ENCODE assay signal across 8 cellular contexts in genomic region chr1:160779662-160780397, GRCh38. TPM values are rescaled to one million over a fixed set of nuclear protein-coding genes. Genes with fewer than 3 reads are reported as not detected.
A peak's percentile ranks its signal among the peaks of the same experiment; 100 is the strongest.
DNase-seq lines count a peak whose midpoint lies in the region; ATAC-seq and TF ChIP-seq lines count a peak whose summit lies in the region.

No MANE protein-coding gene starts in this region.

- BruUV-seq in Caco-2 (replicated peaks; lab: Mats Ljungman, UMichigan): no TSS peak

- WGBS in right lobe of liver (ENCODE audit: insufficient coverage, low coverage, low lambda C conversion rate, missing lambda C conversion rate): 86% methylated on average over 5 of the region's 18 CpGs

- DNase-seq in Caco-2 (peak; percentile 62 to 64), HEK293T (ENCODE audit: extremely low spot score) (peak; percentile 66), right lobe of liver (no peak), NCI-H146 (lab: John Stamatoyannopoulos, UW) (no peak)
- DNase-seq in activated CD4-positive, alpha-beta T cell treated with anti-CD3 and anti-CD28 coated beads, Interleukin-2, amount 50 U/mL, for 1 hour: peak; percentile 46
- no peak for DNase-seq in activated CD4-positive, CD25-positive, alpha-beta regulatory T cell treated with anti-CD3 and anti-CD28 coated beads, Interleukin-2, amount 50 U/mL, for 72 hours

- no peaks in the 10 kb centered on the region for H3K27me3 ChIP-seq in Caco-2 (replicated peaks; ENCODE audit: control insufficient read depth, insufficient read depth, low read length)
- H3K27me3 ChIP-seq in right lobe of liver: no peaks in the 10 kb centered on the region

- H3K4me1 ChIP-seq in Caco-2: peaks cover 20% of the 10 kb centered on the region
- H3K4me1 ChIP-seq in right lobe of liver: no peaks in the 10 kb centered on the region

- no peaks in the 10 kb centered on the region for H3K36me3 Mint-ChIP-seq in Caco-2 (ENCODE audit: insufficient read depth, unreplicated experiment)

- TF ChIP-seq POLR2A in right lobe of liver (IDR thresholded peaks at IDR 0.05): no peak

- H3K36me3 ChIP-seq in Caco-2 (ENCODE audit: control insufficient read depth, insufficient read depth, low read length) (no peaks in the 10 kb centered on the region; the same call in 1 of the 2 replicates), right lobe of liver (no peaks in the 10 kb centered on the region)

- CTCF ChIA-PET in Caco-2 (lab: Charles Lee) (interaction anchor here (1.6 kb wide), 1 partner anchor 14 kb away, joined by 4 read pairs; no protein-coding TSS in a partner anchor), HEK293T (lab: Yijun Ruan, JAX) (interaction anchor here (0.6 to 1.4 kb wide), 5 partner anchors 36 to 174 kb away, joined by 3 to 7 read pairs (median 3); partner anchors contain the start of gene ITLN2)

- POLR2A ChIA-PET in Caco-2 (lab: Charles Lee) (no interaction called here), HEK293T (lab: Yijun Ruan, JAX) (no interaction called here)

- ATAC-seq in right lobe of liver: peak in 2 of 4 donors; percentile 11 to 35
- ATAC-seq in HG02642 (IDR thresholded peaks at IDR 0.05; ENCODE audit: poor library complexity, unreplicated experiment): no peak
- ATAC-seq in GM19328 (IDR thresholded peaks at IDR 0.05; ENCODE audit: unreplicated experiment): no peak

- no peak overlapping the region for H3K27ac Mint-ChIP-seq in Caco-2 (ENCODE audit: unreplicated experiment)

- H3K4me1 Mint-ChIP-seq in Caco-2 (ENCODE audit: low read depth, unreplicated experiment): peaks cover 14% of the 10 kb centered on the region

- TF ChIP-seq CTCF in Caco-2 (IDR thresholded peaks at IDR 0.05; ENCODE audit: insufficient read depth in 1 of 2, low read depth in 1 of 2, low read length in 1 of 2, severe bottlenecking in 1 of 2, unreplicated experiment in 1 of 2) (peak; percentile 32 to 49), right lobe of liver (IDR thresholded peaks at IDR 0.05) (peak; percentile 6 to 31 (median 26))

- H3K4me3 ChIP-seq in Caco-2 (ENCODE audit: low read depth, low read length) (no peak overlapping the region), right lobe of liver (no peak overlapping the region)

- no peak overlapping the region for H3K4me3 Mint-ChIP-seq in Caco-2 (ENCODE audit: unreplicated experiment)

- H3K9me3 Mint-ChIP-seq in Caco-2 (ENCODE audit: unreplicated experiment): no peaks in the 10 kb centered on the region

- no peak overlapping the region for H3K27ac ChIP-seq in right lobe of liver

- H3K27me3 Mint-ChIP-seq in Caco-2 (ENCODE audit: insufficient read depth, unreplicated experiment): no peaks in the 10 kb centered on the region

- H3K9me3 ChIP-seq in Caco-2 (no peaks in the 10 kb centered on the region), right lobe of liver (no peaks in the 10 kb centered on the region)

- intact Hi-C loops in Caco-2 (cut with micrococcal nuclease; ENCODE audit: unreplicated experiment) (loop anchor here (2.0 kb wide), 1 partner anchor 53 kb away; no protein-coding TSS in a partner anchor), right lobe of liver (cut with DNase I) (no loop called here)

TF ChIP-seq in HEK293T, 16 proteins besides CTCF, POLR2A, EP300 and RAD21:
- TF ChIP-seq L3MBTL2 (conservative IDR thresholded peaks at IDR 0.05): no peak
- TF ChIP-seq TARDBP (IDR thresholded peaks at IDR 0.05): no peak
- TF ChIP-seq HDGF (IDR thresholded peaks at IDR 0.05; ENCODE audit: borderline replicate concordance): no peak
- no peak for TF ChIP-seq ELF4 (IDR thresholded peaks at IDR 0.05)
- TF ChIP-seq PKNOX1 (IDR thresholded peaks at IDR 0.05): no peak
- TF ChIP-seq FOXA1 (IDR thresholded peaks at IDR 0.05): no peak
- no peak for TF ChIP-seq ZNF384 (IDR thresholded peaks at IDR 0.05)
- no peak for TF ChIP-seq ARNT (IDR thresholded peaks at IDR 0.05)
- no peak for TF ChIP-seq BHLHE40 (IDR thresholded peaks at IDR 0.05; ENCODE audit: borderline replicate concordance)
- no peak for TF ChIP-seq NFRKB (IDR thresholded peaks at IDR 0.05)
- TF ChIP-seq SP1 (IDR thresholded peaks at IDR 0.05): no peak
- no peak for TF ChIP-seq CTBP1 (IDR thresholded peaks at IDR 0.05; ENCODE audit: borderline replicate concordance)
- TF ChIP-seq FOXM1 (IDR thresholded peaks at IDR 0.05; ENCODE audit: borderline replicate concordance): no peak
- no peak for TF ChIP-seq FOXK2 (IDR thresholded peaks at IDR 0.05)

RNA-seq across cellular contexts. Expression of gene LY9, which starts 16.1 kb away (rescaled TPM):
- total RNA-seq in Caco-2 (2022) (not detected in 2 replicates), right lobe of liver (1 to 10 TPM in 1 of 6 experiments, under 1 TPM in 4, not detected in 1; 0.11 to 1.3 (median 0.37) TPM)

RNA-seq across cellular contexts. Expression of gene SLAMF7, which starts 40.8 kb away (rescaled TPM):
- total RNA-seq in Caco-2 (2022): not detected in 2 replicates
- total RNA-seq in right lobe of liver: 1 to 10 TPM in 3 of 6 experiments, under 1 TPM in 3; 0.74 to 5.2 (median 0.99) TPM

Comparison
In these comparisons a context has a peak if more than half of its experiments do, and no peak if none do; other contexts are left out.
1. DNase-seq: peak in Caco-2 (2 of 2), HEK293T (single experiment) and activated CD4-positive, alpha-beta T cell treated with anti-CD3 and anti-CD28 coated beads, Interleukin-2, amount 50 U/mL, for 1 hour (single experiment); none in right lobe of liver (0 of 3), NCI-H146 (single experiment) and activated CD4-positive, CD25-positive, alpha-beta regulatory T cell treated with anti-CD3 and anti-CD28 coated beads, Interleukin-2, amount 50 U/mL, for 72 hours (single experiment).